ENCODE assay signal across 1 cellular context in genomic region chr2:118130385-118130784, GRCh38.
TF ChIP-seq lines count a peak whose summit lies in the region.

No MANE protein-coding gene starts in this region.

TF ChIP-seq in K562, 482 proteins besides CTCF, POLR2A, EP300 and RAD21 (continued from another document):
- TF ChIP-seq CHD7 (IDR thresholded peaks at IDR 0.05; ENCODE audit: low read depth, low read length) (no peak), TAF9B (IDR thresholded peaks at IDR 0.05; ENCODE audit: partially characterized antibody) (no peak), USF2 (CRISPR knock-in tag; IDR thresholded peaks at IDR 0.05) (no peak), FOXK1 (CRISPR knock-in tag; IDR thresholded peaks at IDR 0.05; ENCODE audit: borderline replicate concordance) (no peak), BACH1 (tag; IDR thresholded peaks at IDR 0.05) (no peak), RCOR1 (IDR thresholded peaks at IDR 0.05; ENCODE audit: borderline replicate concordance in 1 of 2, low read depth in 2 of 2, low read length in 2 of 2) (no peak), ARID4B (CRISPR knock-in tag; IDR thresholded peaks at IDR 0.05) (no peak), ZNF57 (CRISPR knock-in tag; IDR thresholded peaks at IDR 0.05) (no peak), TRIM28 (IDR thresholded peaks at IDR 0.05) (no peak), KHSRP (IDR thresholded peaks at IDR 0.05) (no peak)
